Comparison of ENCODE assay signal across 9 cellular contexts in genomic region chr13:51814825-51815650, GRCh38. TPM values are rescaled to one million over a fixed set of nuclear protein-coding genes. Genes with fewer than 3 reads are reported as not detected.
A peak's percentile ranks its signal among the peaks of the same experiment; 100 is the strongest.
DNase-seq lines count a peak whose midpoint lies in the region; ATAC-seq lines count a peak whose summit lies in the region.
"Had no signal": no experiment of that assay in that cellular context is flagged by ENCODE, and none has a peak within 500 bp of the region (broad histone marks: within the 10 kb centered on the region; RNA-seq: fewer than 3 reads in every experiment).

No MANE protein-coding gene starts in this region.

- ATAC-seq in GM19328 (IDR thresholded peaks at IDR 0.05; ENCODE audit: unreplicated experiment): peak; percentile 75
- ATAC-seq in HG03354 (IDR thresholded peaks at IDR 0.05; ENCODE audit: poor library complexity, severe bottlenecking, unreplicated experiment): peak; percentile 76
- peak; percentile 64 for ATAC-seq in stimulated activated naive CD8-positive, alpha-beta T cell treated with anti-CD3 and anti-CD28 coated beads, Interleukin-15, amount 100 ng/mL, for 72 hours

- H3K27ac Mint-ChIP-seq in stimulated activated naive CD8-positive, alpha-beta T cell treated with anti-CD3 and anti-CD28 coated beads, Interleukin-15, amount 100 ng/mL, for 72 hours: peak overlapping the region; percentile 81 to 94

- in situ Hi-C loops in Caki2 (cut with HindIII; ENCODE audit: low pct_unique_long_range_greater_than_20kb, low sequenced_read_pairs): no loop called here

- no peaks in the 10 kb centered on the region for H3K27me3 Mint-ChIP-seq in stimulated activated naive CD8-positive, alpha-beta T cell treated with anti-CD3 and anti-CD28 coated beads, Interleukin-15, amount 100 ng/mL, for 72 hours

- H3K4me3 Mint-ChIP-seq in stimulated activated naive CD8-positive, alpha-beta T cell treated with anti-CD3 and anti-CD28 coated beads, Interleukin-15, amount 100 ng/mL, for 72 hours: peak overlapping the region; percentile 60 to 79

- no peaks in the 10 kb centered on the region for H3K9me3 Mint-ChIP-seq in stimulated activated naive CD8-positive, alpha-beta T cell treated with anti-CD3 and anti-CD28 coated beads, Interleukin-15, amount 100 ng/mL, for 72 hours

- peak; percentile 60 for DNase-seq in Caki2 (ENCODE audit: low read depth)
- DNase-seq in NCI-H748 treated with DMSO at 0.1 percent for 48 hours (lab: John Stamatoyannopoulos, UW): peak; percentile 48
- DNase-seq in activated CD8-positive, alpha-beta memory T cell treated with anti-CD3 and anti-CD28 coated beads for 24 hours: peak; percentile 90
- DNase-seq in epidermal melanocyte (ENCODE audit: insufficient read length, low spot score): peak; percentile 30
- peak; percentile 71 for DNase-seq in myocyte (ENCODE audit: low read depth)
- DNase-seq in stimulated activated naive CD8-positive, alpha-beta T cell treated with anti-CD3 and anti-CD28 coated beads, Interleukin-15, amount 100 ng/mL, for 72 hours: peak; percentile 77 to 82

- H3K4me1 Mint-ChIP-seq in stimulated activated naive CD8-positive, alpha-beta T cell treated with anti-CD3 and anti-CD28 coated beads, Interleukin-15, amount 100 ng/mL, for 72 hours: peaks cover 94% of the 10 kb centered on the region

RNA-seq across cellular contexts. Expression of gene DHRS12, which starts 11.1 kb away (rescaled TPM):
- total RNA-seq in Caki2 (2014; rRNA removed; shearing (Covaris generic); ENCODE audit: low replicate concordance): 0.75 and 2.8 TPM in 2 replicates
- 2.5 and 4.4 TPM in 2 replicates for total RNA-seq in myocyte
- 10.1 TPM for polyA plus RNA-seq in myocyte (2012)

RNA-seq across cellular contexts. Expression of gene TMEM272, which starts 29.9 kb away (rescaled TPM):
- not detected in 2 replicates for total RNA-seq in Caki2 (2014; rRNA removed; shearing (Covaris generic); ENCODE audit: low replicate concordance)
- not detected in 2 replicates for total RNA-seq in myocyte
- 0.03 TPM for polyA plus RNA-seq in myocyte (2012)

RNA-seq across cellular contexts. Expression of gene CCDC70, which starts 46.7 kb away (rescaled TPM):
- total RNA-seq in Caki2 (2014; rRNA removed; shearing (Covaris generic); ENCODE audit: low replicate concordance): not detected in 2 replicates
- total RNA-seq in myocyte: not detected in 2 replicates
- not detected for polyA plus RNA-seq in myocyte (2012)
- total RNA-seq: frontal cortex had no signal

Comparison
In these comparisons a context has a peak if more than half of its experiments do, and no peak if none do; other contexts are left out.
1. Peak in every context shown above with its lines: DNase-seq and ATAC-seq.
2. DNase-seq: peak in every context shown above with its lines; median percentile 90 in activated CD8-positive, alpha-beta memory T cell treated with anti-CD3 and anti-CD28 coated beads for 24 hours; 80 in stimulated activated naive CD8-positive, alpha-beta T cell treated with anti-CD3 and anti-CD28 coated beads, Interleukin-15, amount 100 ng/mL, for 72 hours; 71 in myocyte; 60 in Caki2; 48 in NCI-H748 treated with DMSO at 0.1 percent for 48 hours; 30 in epidermal melanocyte.